Comparison of ENCODE assay signal across 17 cellular contexts in genomic region chr1:236108027-236108648, GRCh38. TPM values are rescaled to one million over a fixed set of nuclear protein-coding genes. Genes with fewer than 3 reads are reported as not detected.
DNase-seq lines count a peak whose midpoint lies in the region; ATAC-seq and TF ChIP-seq lines count a peak whose summit lies in the region.
"Had no signal": no experiment of that assay in that cellular context is flagged by ENCODE, and none has a peak within 500 bp of the region (broad histone marks: within the 10 kb centered on the region; RNA-seq: fewer than 3 reads in every experiment).

No MANE protein-coding gene starts in this region.

- no peak overlapping the region for H3K9ac ChIP-seq in HCT116 (ENCODE audit: low read length)
- H3K9ac ChIP-seq: SK-N-SH had no signal

- POLR2A ChIA-PET in HCT116 (lab: Charles Lee), result no interaction called here

- H3K27me3 Mint-ChIP-seq in progenitor cell of endocrine pancreas, result peaks cover 15% of the 10 kb centered on the region

- no peaks in the 10 kb centered on the region for H4K20me1 ChIP-seq in HCT116 (ENCODE audit: insufficient read depth)

- DNase-seq in HCT116 (ENCODE audit: low read depth, low spot score) (no peak), NB4 (ENCODE audit: low read depth) (peak; percentile 25), cardiac fibroblast (ENCODE audit: low read depth in 2 of 2) (peak; percentile 15 to 41), iris pigment epithelial cell (ENCODE audit: low read depth) (peak; percentile 57), progenitor cell of endocrine pancreas (ENCODE audit: low spot score, unreplicated experiment) (no peak), GM03348 (ENCODE audit: low spot score) (no peak)
- DNase-seq: BE2C; CD8-positive, alpha-beta memory T cell; H7; NCI-H1930; NCI-H2171 treated with DMSO at 0.1 percent for 48 hours; NCI-H774; SK-N-SH had no signal

- BruUV-seq in HCT116 (replicated peaks; lab: Mats Ljungman, UMichigan), result no TSS peak

- CTCF ChIA-PET in HCT116 (lab: Charles Lee), result interaction anchor here (1.0 to 1.3 kb wide), 3 partner anchors 29 to 424 kb away, joined by 3 to 4 read pairs (median 3); no protein-coding TSS in a partner anchor

- no peak for ATAC-seq in HCT116
- ATAC-seq in HG02798 (IDR thresholded peaks at IDR 0.05; ENCODE audit: poor library complexity, unreplicated experiment), result no peak
- ATAC-seq: Panc1, Right ventricle myocardium inferior had no signal

- no peaks in the 10 kb centered on the region for H3K9me3 Mint-ChIP-seq in progenitor cell of endocrine pancreas (ENCODE audit: low read depth)
- H3K9me3 Mint-ChIP-seq: CD8-positive, alpha-beta memory T cell had no signal

- intact Hi-C loops in HCT116 (cut with micrococcal nuclease), result loop anchor here (5.0 to 10.0 kb wide), 4 partner anchors 174 to 1017 kb away; partner anchors contain the start of genes ERO1B, HEATR1 and MTR

- no peaks in the 10 kb centered on the region for H3K36me3 ChIP-seq in HCT116 (ENCODE audit: control insufficient read depth in 1 of 2, insufficient read depth in 2 of 2, low read length in 2 of 2)
- H3K36me3 ChIP-seq: BE2C had no signal

- TF ChIP-seq POLR2A in HCT116 (IDR thresholded peaks at IDR 0.05; ENCODE audit: borderline replicate concordance, extremely low read depth, insufficient read depth, insufficient read length) (no peak), NB4 (IDR thresholded peaks at IDR 0.05; ENCODE audit: extremely low read depth, insufficient read length) (no peak)

- H3K27ac ChIP-seq in HCT116 (ENCODE audit: low read depth, low read length), result no peak overlapping the region

- no peak for TF ChIP-seq CTCF in HCT116 (IDR thresholded peaks at IDR 0.05 in 2 of 3, conservative IDR thresholded peaks at IDR 0.05 in 1 of 3; ENCODE audit: borderline replicate concordance in 1 of 3, insufficient read depth in 1 of 3, low read depth in 2 of 3, low read length in 2 of 3)
- no peak for TF ChIP-seq CTCF in NB4 (IDR thresholded peaks at IDR 0.05; ENCODE audit: low read depth, low read length)
- TF ChIP-seq CTCF in cardiac fibroblast (IDR thresholded peaks at IDR 0.05; ENCODE audit: low read depth, low read length), result no peak
- TF ChIP-seq CTCF in progenitor cell of endocrine pancreas (IDR thresholded peaks at IDR 0.05; ENCODE audit: unreplicated experiment), result no peak

- no peaks in the 10 kb centered on the region for H3K27me3 ChIP-seq in HCT116 (ENCODE audit: insufficient read depth, low read length)
- H3K27me3 ChIP-seq: BE2C had no signal

- no peak overlapping the region for H3K4me2 ChIP-seq in HCT116 (ENCODE audit: low read length)
- H3K4me2 ChIP-seq: SK-N-SH had no signal

- H3K4me1 Mint-ChIP-seq in progenitor cell of endocrine pancreas (ENCODE audit: low read depth), result no peaks in the 10 kb centered on the region

- no peaks in the 10 kb centered on the region for H3K79me2 ChIP-seq in HCT116 (ENCODE audit: insufficient read depth, low read length)

- no peaks in the 10 kb centered on the region for H3K9me3 ChIP-seq in HCT116 (ENCODE audit: control insufficient read depth in 1 of 2, insufficient read depth in 1 of 2, low read depth in 1 of 2, low read length in 2 of 2)
- H3K9me3 ChIP-seq: BE2C, SK-N-SH had no signal

- no peak overlapping the region for H3K4me3 ChIP-seq in HCT116 (replicated peaks in 1 of 2; ENCODE audit: low read depth in 1 of 2, low read length in 2 of 2)
- no peak overlapping the region for H3K4me3 ChIP-seq in NB4 (ENCODE audit: low read depth, low read length)
- no peak overlapping the region for H3K4me3 ChIP-seq in cardiac fibroblast (replicated peaks in 1 of 2; ENCODE audit: low read depth in 2 of 2, low read length in 2 of 2)

- no peaks in the 10 kb centered on the region for H3K36me3 Mint-ChIP-seq in progenitor cell of endocrine pancreas (ENCODE audit: insufficient read depth)
- H3K36me3 Mint-ChIP-seq: CD8-positive, alpha-beta memory T cell had no signal

- no peak overlapping the region for H2AFZ ChIP-seq in HCT116 (ENCODE audit: low read depth, low read length, poor library complexity, severe bottlenecking)

- RAD21 ChIA-PET in HCT116 (lab: Charles Lee; ENCODE audit: low non-redundant PET in 1 of 2, low total read pairs in 2 of 2, uncharacterized antibody in 2 of 2, unreplicated experiment in 2 of 2), result no interaction called here

- TF ChIP-seq RAD21 in HCT116 (IDR thresholded peaks at IDR 0.05; ENCODE audit: low read depth), result no peak

- peaks cover 3 to 24% of the 10 kb centered on the region in 2 experiments; a peak in 3 of 4 replicates for H3K4me1 ChIP-seq in HCT116 (ENCODE audit: control insufficient read depth in 1 of 2, insufficient read depth in 2 of 2, low read length in 2 of 2)
- H3K4me1 ChIP-seq: BE2C had no signal

- no peaks in the 10 kb centered on the region for H3K9me2 ChIP-seq in HCT116 (ENCODE audit: insufficient read depth)
- H3K9me2 ChIP-seq: SK-N-SH had no signal

- no peak overlapping the region for H3K4me3 Mint-ChIP-seq in progenitor cell of endocrine pancreas (ENCODE audit: low read depth)
- H3K4me3 Mint-ChIP-seq: CD8-positive, alpha-beta memory T cell had no signal

- no peak overlapping the region for H3K27ac Mint-ChIP-seq in progenitor cell of endocrine pancreas

TF ChIP-seq in HCT116, 20 proteins besides CTCF, POLR2A, EP300 and RAD21:
- TF ChIP-seq CEBPB (IDR thresholded peaks at IDR 0.05; ENCODE audit: low read depth), result 0 out of 2 replicates have a peak, but pooled peaks have one; percentile 41
- TF ChIP-seq EGR1 (IDR thresholded peaks at IDR 0.05; ENCODE audit: low read depth), result no peak

RNA-seq across cellular contexts. Expression of gene GPR137B, which starts 34.2 kb away (rescaled TPM):
- total RNA-seq in HCT116 (2021; ENCODE audit: unreplicated experiment) (11.4 TPM), progenitor cell of endocrine pancreas (6.9 and 9.5 TPM in 2 replicates)
- 6.4 and 8.9 TPM in 2 replicates for polyA plus RNA-seq in HCT116 (2012)

RNA-seq across cellular contexts. Expression of gene NID1, which starts 43.2 kb away (rescaled TPM):
- total RNA-seq in HCT116 (2021; ENCODE audit: unreplicated experiment) (0.32 TPM), progenitor cell of endocrine pancreas (21.0 and 24.4 TPM in 2 replicates)
- polyA plus RNA-seq in HCT116 (2012), result not detected in 2 replicates
- total RNA-seq: HT-29 had no signal
- polyA plus RNA-seq: CD8-positive, alpha-beta memory T cell had no signal

Comparison
In these comparisons a context has a peak if more than half of its experiments do, and no peak if none do; other contexts are left out.
1. DNase-seq: peak in NB4 (single experiment), cardiac fibroblast (2 of 2) and iris pigment epithelial cell (single experiment); none in HCT116 (single experiment), progenitor cell of endocrine pancreas (single experiment) and GM03348 (single experiment).
2. RNA of gene NID1, which starts 43.2 kb away (total RNA-seq): 21.0 to 24.4 TPM in progenitor cell of endocrine pancreas; 0.32 TPM in HCT116 (single experiment); every median in the first group is over 10 times any median in the second.